Comparison of ENCODE assay signal across 8 cellular contexts in genomic region chr4:5142726-5143125, GRCh38.
A peak's percentile ranks its signal among the peaks of the same experiment; 100 is the strongest.
DNase-seq lines count a peak whose midpoint lies in the region; ATAC-seq and TF ChIP-seq lines count a peak whose summit lies in the region.

No MANE protein-coding gene starts in this region.

- DNase-seq in Ammon's horn (ENCODE audit: low spot score): peak; percentile 11
- DNase-seq in Jurkat, Clone E6-1 (ENCODE audit: low read depth, low spot score): peak; percentile 18
- peak; percentile 61 for DNase-seq in brain microvascular endothelial cell
- peak; percentile 28 for DNase-seq in lung (ENCODE audit: low spot score)
- DNase-seq in ecto neural progenitor cell (ENCODE audit: low spot score): no peak
- no peak for DNase-seq in Calu3
- no peak for DNase-seq in activated T-cell treated with anti-CD3 and anti-CD28 coated beads, Interleukin-2, amount 50 U/mL, for 1 hour

- H3K4me3 Mint-ChIP-seq in Calu3 (ENCODE audit: low read depth, unreplicated experiment): no peak overlapping the region

- peak; percentile 83 for TF ChIP-seq CTCF in brain microvascular endothelial cell (IDR thresholded peaks at IDR 0.05; ENCODE audit: low read depth, low read length, missing control alignments)
- TF ChIP-seq CTCF in lung (IDR thresholded peaks at IDR 0.05; ENCODE audit: control extremely low read depth, extremely low read depth): no peak
- TF ChIP-seq CTCF in Calu3 (IDR thresholded peaks at IDR 0.05; ENCODE audit: unreplicated experiment): no peak

- intact Hi-C loops in Calu3 (cut with micrococcal nuclease; ENCODE audit: unreplicated experiment): no loop called here

- H3K36me3 ChIP-seq in brain microvascular endothelial cell (replicated peaks) (no peaks in the 10 kb centered on the region), lung (ENCODE audit: control insufficient read depth in 2 of 2, insufficient read depth in 2 of 2, low read length in 2 of 2) (no peaks in the 10 kb centered on the region)

- in situ Hi-C loops in brain microvascular endothelial cell (cut with HindIII; ENCODE audit: low pct_ligation_motif_present, low sequenced_read_pairs): no loop called here

- no peaks in the 10 kb centered on the region for H3K4me1 ChIP-seq in lung (ENCODE audit: control insufficient read depth in 2 of 2, insufficient read depth in 2 of 2, low read length in 2 of 2)

- no peaks in the 10 kb centered on the region for H3K27me3 Mint-ChIP-seq in Calu3 (ENCODE audit: unreplicated experiment)

- CTCF ChIA-PET in Calu3 (lab: Charles Lee): no interaction called here

- no peaks in the 10 kb centered on the region for H3K4me1 Mint-ChIP-seq in Calu3 (ENCODE audit: low read depth, unreplicated experiment)

- H3K27ac Mint-ChIP-seq in Calu3 (ENCODE audit: unreplicated experiment): no peak overlapping the region

- H3K27ac ChIP-seq in brain microvascular endothelial cell: no peak overlapping the region
- no peak overlapping the region for H3K27ac ChIP-seq in lung (ENCODE audit: low read depth in 1 of 2, low read length in 1 of 2)

- no peak overlapping the region for H3K4me3 ChIP-seq in Jurkat, Clone E6-1 (ENCODE audit: low read length)
- H3K4me3 ChIP-seq in brain microvascular endothelial cell (ENCODE audit: low read depth, low read length): no peak overlapping the region
- H3K4me3 ChIP-seq in lung: no peak overlapping the region

- H3K9me3 ChIP-seq in lung (ENCODE audit: control insufficient read depth in 2 of 2, insufficient read depth in 1 of 2, low read length in 1 of 2): peaks cover 0 to 2% of the 10 kb centered on the region in 2 donors

- 85% methylated on average over 3 of the region's 3 CpGs for WGBS in lung, 2 donors

- no TSS peak for BruUV-seq in Calu3 (replicated peaks; lab: Mats Ljungman, UMichigan)

- no peak for ATAC-seq in lung (ENCODE audit: insufficient read depth, low FRiP score)
- ATAC-seq in HG03175 (IDR thresholded peaks at IDR 0.05; ENCODE audit: unreplicated experiment): no peak

- peaks cover 18% of the 10 kb centered on the region for H3K9me3 Mint-ChIP-seq in Calu3 (ENCODE audit: low read depth, unreplicated experiment)

- no peaks in the 10 kb centered on the region for H3K27me3 ChIP-seq in brain microvascular endothelial cell (replicated peaks)
- H3K27me3 ChIP-seq in lung (ENCODE audit: control insufficient read depth, insufficient read depth): no peaks in the 10 kb centered on the region

- H3K36me3 Mint-ChIP-seq in Calu3 (ENCODE audit: insufficient read depth, unreplicated experiment): no peaks in the 10 kb centered on the region

Comparison
In these comparisons a context has a peak if more than half of its experiments do, and no peak if none do; other contexts are left out.
1. DNase-seq: peak in Ammon's horn (single experiment), Jurkat, Clone E6-1 (single experiment), brain microvascular endothelial cell (single experiment) and lung (single experiment); none in ecto neural progenitor cell (single experiment), Calu3 (single experiment) and activated T-cell treated with anti-CD3 and anti-CD28 coated beads, Interleukin-2, amount 50 U/mL, for 1 hour (single experiment).